3 cellular contexts compared by ENCODE assay signal in the genomic region with DNA sequence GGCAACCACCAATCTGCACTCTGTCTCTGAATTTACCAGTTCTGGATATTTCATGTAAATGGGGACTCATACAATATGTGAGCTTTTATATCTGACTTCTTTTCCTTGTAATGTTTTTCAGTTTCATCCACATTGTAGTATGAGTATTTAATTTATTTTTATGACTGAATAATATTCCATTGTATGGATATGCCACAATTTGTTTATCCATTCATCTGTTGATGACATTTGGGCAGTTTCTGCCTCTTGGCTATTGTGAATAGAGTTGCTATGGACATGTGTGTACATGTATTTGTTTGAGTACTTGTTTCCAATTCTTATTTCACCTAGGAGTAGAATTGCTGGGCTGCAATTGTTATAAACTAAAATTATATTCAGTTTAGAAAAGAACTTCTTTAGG.
"Had no signal": no experiment of that assay in that cellular context is flagged by ENCODE, and none has a peak within 500 bp of the region (broad histone marks: within the 10 kb centered on the region; RNA-seq: fewer than 3 reads in every experiment).

No MANE protein-coding gene starts in this region.

- DNase-seq: GDM1, GF-D8 had no signal

- H3K4me3 ChIP-seq: GM12878 had no signal
